ENCODE assay signal across 8 cellular contexts in the genomic region with DNA sequence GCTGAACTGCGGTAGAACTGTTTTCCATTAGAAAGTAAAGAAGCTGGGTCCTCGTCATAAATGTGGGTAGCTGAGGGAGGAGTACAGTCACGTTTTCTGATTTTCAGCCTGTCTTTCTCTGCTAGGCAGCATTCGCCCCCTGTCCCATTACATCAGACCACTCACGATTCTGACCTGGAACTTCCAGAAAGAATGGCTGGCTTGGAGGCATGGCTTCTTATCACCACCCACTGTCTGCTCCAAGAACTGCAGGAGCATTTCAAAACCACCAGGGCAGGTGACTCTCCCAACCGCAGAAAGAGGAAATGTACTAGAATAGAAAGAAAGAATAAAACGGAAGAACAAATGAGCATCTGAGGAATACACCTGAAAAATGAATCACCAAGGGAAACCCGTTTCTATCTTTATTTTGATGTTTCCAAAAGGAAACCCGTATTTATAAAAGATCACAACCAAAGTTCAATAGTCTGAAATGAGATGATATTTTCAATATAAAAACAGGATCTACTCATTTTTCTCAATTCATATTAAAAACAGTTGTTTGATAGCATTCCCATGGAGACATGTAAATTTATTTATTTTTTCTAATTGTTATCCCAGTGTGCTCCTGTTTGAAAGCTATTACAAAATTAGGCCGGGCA. TPM values are rescaled to one million over a fixed set of nuclear protein-coding genes. Genes with fewer than 3 reads are reported as not detected.
DNase-seq lines count a peak whose midpoint lies in the region; ATAC-seq, FAIRE-seq and TF ChIP-seq lines count a peak whose summit lies in the region.

No MANE protein-coding gene starts in this region.

- FAIRE-seq in GM19239 (lab: Jason Lieb, UNC) (peak; percentile 94), RCC 7860 (lab: Jason Lieb, UNC) (peak; percentile 53)

- H3K27ac Mint-ChIP-seq in activated naive CD4-positive, alpha-beta T cell treated with anti-CD3 and anti-CD28 coated beads, Interleukin-2, amount 50 U/mL, for 72 hours: no peak overlapping the region

- no peaks in the 10 kb centered on the region for H3K9me3 Mint-ChIP-seq in activated naive CD4-positive, alpha-beta T cell treated with anti-CD3 and anti-CD28 coated beads, Interleukin-2, amount 50 U/mL, for 72 hours

- intact Hi-C loops in Right ventricle myocardium superior (cut with DNase I): loop anchor here (2.0 to 10.0 kb wide), 2 partner anchors 102 to 312 kb away; no protein-coding TSS in a partner anchor

- DNase-seq in CD1c-positive myeloid dendritic cell (ENCODE audit: extremely low spot score) (peak; percentile 84), GM19239 (ENCODE audit: insufficient read length, low spot score) (no peak), RCC 7860 (ENCODE audit: low spot score) (peak; percentile 63), Right ventricle myocardium superior (peak; percentile 42), pulmonary artery endothelial cell (ENCODE audit: low read depth, low spot score) (peak; percentile 54)
- peak; percentile 51 to 60 for DNase-seq in activated naive CD4-positive, alpha-beta T cell treated with anti-CD3 and anti-CD28 coated beads, Interleukin-2, amount 50 U/mL, for 72 hours (ENCODE audit: low spot score in 2 of 2)

- ATAC-seq in activated naive CD4-positive, alpha-beta T cell treated with anti-CD3 and anti-CD28 coated beads, Interleukin-2, amount 50 U/mL, for 72 hours: peak; percentile 93 to 95
- peak; percentile 91 for ATAC-seq in Right ventricle myocardium superior (ENCODE audit: poor library complexity)
- ATAC-seq in GM21528 (IDR thresholded peaks at IDR 0.05; ENCODE audit: low FRiP score, unreplicated experiment): no peak

- H3K36me3 Mint-ChIP-seq in activated naive CD4-positive, alpha-beta T cell treated with anti-CD3 and anti-CD28 coated beads, Interleukin-2, amount 50 U/mL, for 72 hours: no peaks in the 10 kb centered on the region

- peak; percentile 97 for TF ChIP-seq RAD21 in Ishikawa (IDR thresholded peaks at IDR 0.05; ENCODE audit: low read depth)

- no peak for TF ChIP-seq EP300 in Ishikawa (IDR thresholded peaks at IDR 0.05; ENCODE audit: borderline replicate concordance)

TF ChIP-seq in Ishikawa, 13 proteins besides CTCF, POLR2A, EP300 and RAD21:
- TF ChIP-seq ZBTB7A (IDR thresholded peaks at IDR 0.05; ENCODE audit: low read depth): no peak
- TF ChIP-seq, protein P1, sequence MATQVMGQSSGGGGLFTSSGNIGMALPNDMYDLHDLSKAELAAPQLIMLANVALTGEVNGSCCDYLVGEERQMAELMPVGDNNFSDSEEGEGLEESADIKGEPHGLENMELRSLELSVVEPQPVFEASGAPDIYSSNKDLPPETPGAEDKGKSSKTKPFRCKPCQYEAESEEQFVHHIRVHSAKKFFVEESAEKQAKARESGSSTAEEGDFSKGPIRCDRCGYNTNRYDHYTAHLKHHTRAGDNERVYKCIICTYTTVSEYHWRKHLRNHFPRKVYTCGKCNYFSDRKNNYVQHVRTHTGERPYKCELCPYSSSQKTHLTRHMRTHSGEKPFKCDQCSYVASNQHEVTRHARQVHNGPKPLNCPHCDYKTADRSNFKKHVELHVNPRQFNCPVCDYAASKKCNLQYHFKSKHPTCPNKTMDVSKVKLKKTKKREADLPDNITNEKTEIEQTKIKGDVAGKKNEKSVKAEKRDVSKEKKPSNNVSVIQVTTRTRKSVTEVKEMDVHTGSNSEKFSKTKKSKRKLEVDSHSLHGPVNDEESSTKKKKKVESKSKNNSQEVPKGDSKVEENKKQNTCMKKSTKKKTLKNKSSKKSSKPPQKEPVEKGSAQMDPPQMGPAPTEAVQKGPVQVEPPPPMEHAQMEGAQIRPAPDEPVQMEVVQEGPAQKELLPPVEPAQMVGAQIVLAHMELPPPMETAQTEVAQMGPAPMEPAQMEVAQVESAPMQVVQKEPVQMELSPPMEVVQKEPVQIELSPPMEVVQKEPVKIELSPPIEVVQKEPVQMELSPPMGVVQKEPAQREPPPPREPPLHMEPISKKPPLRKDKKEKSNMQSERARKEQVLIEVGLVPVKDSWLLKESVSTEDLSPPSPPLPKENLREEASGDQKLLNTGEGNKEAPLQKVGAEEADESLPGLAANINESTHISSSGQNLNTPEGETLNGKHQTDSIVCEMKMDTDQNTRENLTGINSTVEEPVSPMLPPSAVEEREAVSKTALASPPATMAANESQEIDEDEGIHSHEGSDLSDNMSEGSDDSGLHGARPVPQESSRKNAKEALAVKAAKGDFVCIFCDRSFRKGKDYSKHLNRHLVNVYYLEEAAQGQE (IDR thresholded peaks at IDR 0.05; ENCODE audit: low read depth): no peak
- TF ChIP-seq TCF12 (IDR thresholded peaks at IDR 0.05; ENCODE audit: low read depth): no peak
- no peak for TF ChIP-seq CEBPB (IDR thresholded peaks at IDR 0.05)
- TF ChIP-seq YY1 (IDR thresholded peaks at IDR 0.05; ENCODE audit: low read depth): no peak
- TF ChIP-seq NFIC (IDR thresholded peaks at IDR 0.05): no peak
- TF ChIP-seq TAF1 (IDR thresholded peaks at IDR 0.05; ENCODE audit: low read depth): no peak
- TF ChIP-seq, protein P2, sequence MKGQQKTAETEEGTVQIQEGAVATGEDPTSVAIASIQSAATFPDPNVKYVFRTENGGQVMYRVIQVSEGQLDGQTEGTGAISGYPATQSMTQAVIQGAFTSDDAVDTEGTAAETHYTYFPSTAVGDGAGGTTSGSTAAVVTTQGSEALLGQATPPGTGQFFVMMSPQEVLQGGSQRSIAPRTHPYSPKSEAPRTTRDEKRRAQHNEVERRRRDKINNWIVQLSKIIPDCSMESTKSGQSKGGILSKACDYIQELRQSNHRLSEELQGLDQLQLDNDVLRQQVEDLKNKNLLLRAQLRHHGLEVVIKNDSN (IDR thresholded peaks at IDR 0.05): no peak
- TF ChIP-seq MAX (IDR thresholded peaks at IDR 0.05): no peak
- TF ChIP-seq FOXM1 (IDR thresholded peaks at IDR 0.05; ENCODE audit: borderline replicate concordance, low read depth): no peak
- TF ChIP-seq CREB1 (IDR thresholded peaks at IDR 0.05; ENCODE audit: low read depth): no peak
- TF ChIP-seq TEAD4 (IDR thresholded peaks at IDR 0.05): no peak
- no peak for TF ChIP-seq EGR1 (IDR thresholded peaks at IDR 0.05)

RNA-seq across cellular contexts. Expression of gene POMP, which starts 22.1 kb away (rescaled TPM):
- 100 to 1,000 TPM; 101 to 110 TPM for total RNA-seq in activated naive CD4-positive, alpha-beta T cell treated with anti-CD3 and anti-CD28 coated beads, Interleukin-2, amount 50 U/mL, for 72 hours
- total RNA-seq in Right ventricle myocardium superior: 112 TPM
- total RNA-seq in pulmonary artery endothelial cell: 95.2 and 113 TPM in 2 replicates
